30 cellular contexts compared by ENCODE assay signal in genomic region chr9:69753830-69754229, GRCh38.
"Had no signal": no experiment of that assay in that cellular context is flagged by ENCODE, and none has a peak within 500 bp of the region (broad histone marks: within the 10 kb centered on the region; RNA-seq: fewer than 3 reads in every experiment).

No MANE protein-coding gene starts in this region.

- DNase-seq: dermis blood vessel endothelial cell; effector memory CD4-positive, alpha-beta T cell; foreskin keratinocyte; heart left ventricle; left cardiac atrium; left lung; mesenchymal stem cell; mucosa of descending colon; naive B cell; nucleus accumbens; stimulated activated CD4-positive, alpha-beta T cell treated with anti-CD3 and anti-CD28 coated beads, Interleukin-12 subunit alpha, Interleukin-12 subunit beta, amount 100 ng/mL, for 4 hours; stimulated activated CD4-positive, alpha-beta T cell treated with anti-CD3 and anti-CD28 coated beads, Interleukin-1b, Interleukin-23, amount 100 ng/mL, for 48 hours; stimulated activated CD4-positive, alpha-beta T cell treated with anti-CD3 and anti-CD28 coated beads, Interleukin-4, amount 100 ng/mL, for 24 hours; stimulated activated naive CD4-positive, alpha-beta T cell treated with Interleukin-2 at 50 U/mL for 16 hours; stomach; thyroid gland; trophoblast cell had no signal

- H3K27me3 ChIP-seq: esophagus muscularis mucosa, foreskin keratinocyte, gastroesophageal sphincter, heart left ventricle, hepatocyte, left lung, neural progenitor cell, right atrium auricular region, stomach, thyroid gland, vagina had no signal

- H3K9me3 Mint-ChIP-seq: mesothelial cell of epicardium; naive B cell; natural killer cell treated with Interleukin-12 subunit alpha and Interleukin-12 subunit beta and Interleukin-15 and Interleukin-18, amount 100 ng/mL, for 72 hours; neural progenitor cell; stimulated activated effector memory CD8-positive, alpha-beta T cell treated with anti-CD3 and anti-CD28 coated beads, Interleukin-12 subunit alpha, Interleukin-12 subunit beta, amount 100 ng/mL, for 72 hours had no signal

- H3K27me3 Mint-ChIP-seq: naive B cell; natural killer cell treated with Interleukin-12 subunit alpha and Interleukin-12 subunit beta and Interleukin-15 and Interleukin-18, amount 100 ng/mL, for 72 hours had no signal

- H3K27ac Mint-ChIP-seq: mesothelial cell of epicardium; naive B cell; natural killer cell treated with Interleukin-12 subunit alpha and Interleukin-12 subunit beta and Interleukin-15 and Interleukin-18, amount 100 ng/mL, for 72 hours; neural progenitor cell; stimulated activated effector memory CD8-positive, alpha-beta T cell treated with anti-CD3 and anti-CD28 coated beads, Interleukin-12 subunit alpha, Interleukin-12 subunit beta, amount 100 ng/mL, for 72 hours had no signal

- H3K9me3 ChIP-seq: esophagus muscularis mucosa, gastroesophageal sphincter, heart left ventricle, left lung, mucosa of descending colon, prostate gland, right atrium auricular region, stomach, thyroid gland, vagina had no signal

- H3K4me3 Mint-ChIP-seq: mesothelial cell of epicardium; naive B cell; natural killer cell treated with Interleukin-12 subunit alpha and Interleukin-12 subunit beta and Interleukin-15 and Interleukin-18, amount 100 ng/mL, for 72 hours; neural progenitor cell; stimulated activated effector memory CD8-positive, alpha-beta T cell treated with anti-CD3 and anti-CD28 coated beads, Interleukin-12 subunit alpha, Interleukin-12 subunit beta, amount 100 ng/mL, for 72 hours had no signal

- H3K4me1 ChIP-seq: prostate gland had no signal

- H3K36me3 Mint-ChIP-seq: naive B cell had no signal

- FAIRE-seq: endothelial cell of umbilical vein, islet of Langerhans had no signal

- H3K27ac ChIP-seq: esophagus muscularis mucosa, foreskin keratinocyte, gastroesophageal sphincter, heart left ventricle, hepatocyte, left lung, neural progenitor cell, prostate gland, right atrium auricular region, stomach, thyroid gland, vagina had no signal

- H3K4me3 ChIP-seq: esophagus muscularis mucosa, gastroesophageal sphincter, heart left ventricle, hepatocyte, left lung, mucosa of descending colon, neural progenitor cell, prostate gland, right atrium auricular region, smooth muscle cell, stomach, thyroid gland, vagina had no signal

- H3K36me3 ChIP-seq: neural progenitor cell, prostate gland, right atrium auricular region, thyroid gland, vagina had no signal

- H3K9ac ChIP-seq: neural progenitor cell had no signal
